Comparison of ENCODE assay signal across 17 cellular contexts in the genomic region with DNA sequence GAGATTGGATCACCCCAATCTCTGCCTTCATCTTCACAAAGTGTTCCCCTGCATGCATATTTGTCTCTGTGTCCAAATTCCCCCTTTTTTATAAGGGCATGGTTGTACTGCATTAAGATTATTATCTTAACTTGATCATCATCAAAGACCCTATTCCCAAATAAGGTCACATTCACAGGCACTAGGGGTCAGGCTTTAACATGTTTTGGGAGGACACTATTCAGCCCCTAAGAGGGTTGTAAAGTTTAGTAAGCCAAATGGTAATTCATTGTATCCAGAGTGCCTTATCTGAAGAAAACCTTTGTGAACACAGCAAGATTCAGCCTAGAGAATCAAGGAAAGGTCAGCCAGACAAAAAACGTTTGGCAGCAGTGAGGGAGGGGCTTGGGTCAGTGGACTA.
DNase-seq lines count a peak whose midpoint lies in the region; ATAC-seq, FAIRE-seq and TF ChIP-seq lines count a peak whose summit lies in the region.
"Had no signal": no experiment of that assay in that cellular context is flagged by ENCODE, and none has a peak within 500 bp of the region (broad histone marks: within the 10 kb centered on the region; RNA-seq: fewer than 3 reads in every experiment).

No MANE protein-coding gene starts in this region.

- intact Hi-C loops in HepG2 (cut with micrococcal nuclease; ENCODE audit: unreplicated experiment) (no loop called here), left colon (cut with DNase I, micrococcal nuclease) (no loop called here)

- POLR2A ChIA-PET in HepG2 (lab: Yijun Ruan, JAX) = no interaction called here

- CTCF ChIA-PET in HepG2 (lab: Yijun Ruan, JAX; ENCODE audit: low intra/inter-chr PET ratio, low total read pairs) = no interaction called here

- DNase-seq in NCI-H1436 (lab: John Stamatoyannopoulos, UW) = peak; percentile 10
- no peak for DNase-seq in NCI-H1436 treated with DMSO at 0.1 percent for 48 hours (lab: John Stamatoyannopoulos, UW)
- DNase-seq in SK-MEL-5 (ENCODE audit: low read depth, low spot score) = peak; percentile 8
- no peak for DNase-seq in HepG2 (ENCODE audit: low spot score)
- DNase-seq in HTR-8/SVneo (ENCODE audit: insufficient read length, low spot score) = no peak
- no peak for DNase-seq in left colon
- DNase-seq: AML-193; CD4-positive, alpha-beta memory T cell; GF-D8; GM23248; IMR-90; MV-4-11; NCI-H446 had no signal

- no peaks in the 10 kb centered on the region for H4K20me1 ChIP-seq in HepG2 (ENCODE audit: insufficient read depth, low read length)

- no peak for TF ChIP-seq POLR2A in HepG2 (IDR thresholded peaks at IDR 0.05; ENCODE audit: insufficient read depth in 1 of 2, low read depth in 2 of 2, low read length in 2 of 2)

- 0% methylated on average over 1 of the region's 1 CpG for WGBS in HepG2 (ENCODE audit: low lambda C conversion rate)

- TF ChIP-seq CTCF in C4-2B (conservative IDR thresholded peaks at IDR 0.05) (peak; percentile 6; the same call in 1 of the 2 replicates), HepG2 (CRISPR knock-in tag; IDR thresholded peaks at IDR 0.05) (0 out of 2 replicates have a peak, but pooled peaks have one; percentile 10)

- H3K36me3 ChIP-seq in HepG2 (replicated peaks in 1 of 2; ENCODE audit: control insufficient read depth in 1 of 2, insufficient read depth in 2 of 2, low read length in 2 of 2) = no peaks in the 10 kb centered on the region

- H3K9ac ChIP-seq in HepG2 (ENCODE audit: insufficient read depth, low read depth, low read length) = no peak overlapping the region
- H3K9ac ChIP-seq: GM23248 had no signal

- no peak overlapping the region for H3K4me2 ChIP-seq in HepG2 (ENCODE audit: low read depth, low read length)

- no peaks in the 10 kb centered on the region; a peak in 1 of 5 replicates for H3K27me3 ChIP-seq in HepG2 (ENCODE audit: control insufficient read depth in 1 of 2, insufficient read depth in 2 of 2, low read length in 2 of 2)

- H3K79me2 ChIP-seq in HepG2 (ENCODE audit: insufficient read depth, low read length) = no peaks in the 10 kb centered on the region

- no peaks in the 10 kb centered on the region for H3K9me3 ChIP-seq in HepG2 (ENCODE audit: low read length)

- no peak for FAIRE-seq in HepG2 (lab: Jason Lieb, UNC)
- no peak for FAIRE-seq in HTR-8/SVneo (lab: Jason Lieb, UNC)

- H3K4me1 ChIP-seq in HepG2 (ENCODE audit: insufficient read depth, low read length) = no peaks in the 10 kb centered on the region

- TF ChIP-seq EP300 in HepG2 (IDR thresholded peaks at IDR 0.05; ENCODE audit: low read depth in 2 of 2, low read length in 2 of 2) = no peak
- TF ChIP-seq EP300 in HepG2 (CRISPR knock-in tag; IDR thresholded peaks at IDR 0.05; ENCODE audit: borderline replicate concordance) = no peak

- TF ChIP-seq RAD21 in HepG2 (CRISPR knock-in tag; IDR thresholded peaks at IDR 0.05) = no peak

- H3K27ac ChIP-seq in C4-2B (no peak overlapping the region), HepG2 (ENCODE audit: extremely low read length, insufficient read depth, low read length) (no peak overlapping the region)
- H3K27ac ChIP-seq: GM23248, SK-N-MC had no signal

- no peak for ATAC-seq in HepG2
- ATAC-seq in left colon = no peak
- ATAC-seq in HG03432 (IDR thresholded peaks at IDR 0.05; ENCODE audit: unreplicated experiment) = no peak
- ATAC-seq: PC-3 had no signal

- in situ Hi-C loops in SK-MEL-5 (cut with HindIII; ENCODE audit: low pct_unique_long_range_greater_than_20kb, low sequenced_read_pairs) = no loop called here
- in situ Hi-C loops in HepG2 (cut with HindIII; ENCODE audit: extremely low pct_ligation_motif_present, low pct_unique_long_range_greater_than_20kb) = loop anchor here (25.0 kb wide), 1 partner anchor 470 kb away; no protein-coding TSS in a partner anchor

- no peak overlapping the region for H2AFZ ChIP-seq in HepG2 (ENCODE audit: low read length)
- H2AFZ ChIP-seq: GM23248 had no signal

- no TSS peak for BruUV-seq in HepG2 (replicated peaks; lab: Mats Ljungman, UMichigan)

- no peak overlapping the region for H3K4me3 ChIP-seq in HepG2 (replicated peaks in 1 of 3; ENCODE audit: insufficient read depth in 1 of 3, low read depth in 2 of 3, low read length in 3 of 3)
- H3K4me3 ChIP-seq: GM23248, SK-N-MC had no signal

TF ChIP-seq in HepG2, 621 proteins besides CTCF, POLR2A, EP300 and RAD21:
- TF ChIP-seq ZNF12 (CRISPR knock-in tag; IDR thresholded peaks at IDR 0.05) = no peak
- TF ChIP-seq SRF (IDR thresholded peaks at IDR 0.05; ENCODE audit: low read depth, low read length) = 0 out of 2 replicates have a peak, but pooled peaks have one; percentile 17
- peak; percentile 23; the same call in 1 of the 2 replicates for TF ChIP-seq STAG1 (CRISPR knock-in tag; IDR thresholded peaks at IDR 0.05)
- no peak for TF ChIP-seq SRY (CRISPR knock-in tag; IDR thresholded peaks at IDR 0.05)

Comparison
In these comparisons a context has a peak if more than half of its experiments do, and no peak if none do; other contexts are left out.
1. DNase-seq: peak in NCI-H1436 (single experiment) and SK-MEL-5 (single experiment); none in NCI-H1436 treated with DMSO at 0.1 percent for 48 hours (single experiment), HepG2 (single experiment), HTR-8/SVneo (single experiment) and left colon (0 of 2).